ENCODE assay signal across 21 cellular contexts in the genomic region with DNA sequence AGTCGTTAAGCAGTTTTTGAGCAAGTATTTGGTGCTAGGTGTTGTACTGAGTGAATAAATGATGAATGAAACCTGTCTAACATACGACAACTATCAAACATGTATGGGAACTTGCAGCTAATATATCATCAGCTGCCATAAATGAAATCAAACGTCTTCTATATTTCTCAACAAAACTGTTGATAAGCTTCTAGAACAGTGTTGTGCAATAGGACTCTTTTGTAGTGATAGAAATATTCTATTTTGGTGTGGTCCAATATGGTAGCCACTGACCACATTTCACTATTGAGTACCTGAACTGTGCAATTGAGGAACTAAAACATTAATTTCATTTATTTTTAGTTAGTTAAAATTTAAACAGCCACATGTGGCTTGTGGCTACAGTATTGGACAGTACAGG.
"Had no signal": no experiment of that assay in that cellular context is flagged by ENCODE, and none has a peak within 500 bp of the region (broad histone marks: within the 10 kb centered on the region; RNA-seq: fewer than 3 reads in every experiment).

No MANE protein-coding gene starts in this region.

- DNase-seq: effector memory CD8-positive, alpha-beta T cell; foreskin fibroblast; glutamatergic neuron; islet precursor cell; mammary epithelial cell; naive thymus-derived CD4-positive, alpha-beta T cell; nephron progenitor cell; retina; stimulated activated CD4-positive, alpha-beta T cell treated with anti-CD3 and anti-CD28 coated beads, Interleukin-2, amount 100 ng/mL, for 24 hours; stimulated activated naive CD4-positive, alpha-beta T cell; stomach; substantia nigra; transverse colon had no signal

- H3K27ac ChIP-seq: epithelial cell of prostate, esophagus muscularis mucosa, gastroesophageal sphincter, parathyroid adenoma, prostate gland, stomach, thoracic aorta, transverse colon had no signal

- H3K9ac ChIP-seq: parathyroid adenoma had no signal

- ATAC-seq: effector memory CD8-positive, alpha-beta T cell; gastroesophageal sphincter; left lobe of liver; naive thymus-derived CD4-positive, alpha-beta T cell; sciatic nerve had no signal

- H3K4me3 ChIP-seq: esophagus muscularis mucosa, gastroesophageal sphincter, prostate gland, stomach, thoracic aorta, transverse colon had no signal

- H3K4me1 ChIP-seq: esophagus muscularis mucosa, gastroesophageal sphincter, parathyroid adenoma, prostate gland had no signal

- H2AFZ ChIP-seq: parathyroid adenoma had no signal

- H3K9me3 ChIP-seq: prostate gland, thoracic aorta, transverse colon had no signal

- H3K27me3 ChIP-seq: esophagus muscularis mucosa, gastroesophageal sphincter, stomach, transverse colon had no signal

- H3K36me3 ChIP-seq: esophagus muscularis mucosa, gastroesophageal sphincter, prostate gland, stomach, thoracic aorta, transverse colon had no signal
